ENCODE assay signal across 20 cellular contexts in the genomic region with DNA sequence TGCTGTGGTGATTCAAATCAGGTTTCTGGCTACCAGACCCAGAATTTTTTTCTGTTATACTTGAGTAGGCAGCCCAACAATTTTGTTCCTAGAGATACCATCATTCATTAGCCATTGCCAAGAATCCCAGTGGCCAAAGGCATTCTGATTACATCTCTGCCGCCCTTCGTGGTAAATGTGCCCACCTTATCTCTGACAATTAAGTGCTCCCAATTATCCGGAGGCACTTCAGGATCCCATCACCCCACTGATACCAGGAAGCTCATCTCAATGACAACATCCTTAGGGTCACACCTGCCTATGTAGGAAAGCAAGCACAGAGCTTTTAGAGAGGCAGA. TPM values are rescaled to one million over a fixed set of nuclear protein-coding genes. Genes with fewer than 3 reads are reported as not detected.
DNase-seq lines count a peak whose midpoint lies in the region; ATAC-seq and TF ChIP-seq lines count a peak whose summit lies in the region.
"Had no signal": no experiment of that assay in that cellular context is flagged by ENCODE, and none has a peak within 500 bp of the region (broad histone marks: within the 10 kb centered on the region; RNA-seq: fewer than 3 reads in every experiment).

No MANE protein-coding gene starts in this region.

- no peak overlapping the region for H3K27ac ChIP-seq in upper lobe of right lung
- H3K27ac ChIP-seq: colonic mucosa, ovary, right lobe of liver, transverse colon had no signal

- ATAC-seq in HG03342 (IDR thresholded peaks at IDR 0.05; ENCODE audit: unreplicated experiment): peak; percentile 12
- ATAC-seq in stimulated activated effector memory CD8-positive, alpha-beta T cell treated with anti-CD3 and anti-CD28 coated beads, Interleukin-12 subunit alpha, Interleukin-12 subunit beta, amount 100 ng/mL, for 72 hours: no peak
- ATAC-seq in upper lobe of right lung: no peak

- H3K36me3 Mint-ChIP-seq in MCF 10A (ENCODE audit: insufficient read depth, unreplicated experiment): no peaks in the 10 kb centered on the region
- peaks cover 82% of the 10 kb centered on the region for H3K36me3 Mint-ChIP-seq in stimulated activated effector memory CD8-positive, alpha-beta T cell treated with anti-CD3 and anti-CD28 coated beads, Interleukin-12 subunit alpha, Interleukin-12 subunit beta, amount 100 ng/mL, for 72 hours

- no peaks in the 10 kb centered on the region for H3K27me3 ChIP-seq in upper lobe of right lung
- H3K27me3 ChIP-seq: colonic mucosa, ovary, right lobe of liver, transverse colon had no signal

- H3K4me1 ChIP-seq in upper lobe of right lung: no peaks in the 10 kb centered on the region

- H3K4me3 Mint-ChIP-seq in MCF 10A (ENCODE audit: unreplicated experiment): no peak overlapping the region
- peak overlapping the region; percentile 79 for H3K4me3 Mint-ChIP-seq in stimulated activated effector memory CD8-positive, alpha-beta T cell treated with anti-CD3 and anti-CD28 coated beads, Interleukin-12 subunit alpha, Interleukin-12 subunit beta, amount 100 ng/mL, for 72 hours

- CTCF ChIA-PET in MCF 10A (lab: Yijun Ruan, JAX): interaction anchor here (0.7 to 3.5 kb wide), 6 partner anchors 9 to 36 kb away, joined by 3 to 31 read pairs (median 4); no protein-coding TSS in a partner anchor

- peaks cover 10% of the 10 kb centered on the region for H3K9me3 Mint-ChIP-seq in MCF 10A (ENCODE audit: unreplicated experiment)
- H3K9me3 Mint-ChIP-seq in stimulated activated effector memory CD8-positive, alpha-beta T cell treated with anti-CD3 and anti-CD28 coated beads, Interleukin-12 subunit alpha, Interleukin-12 subunit beta, amount 100 ng/mL, for 72 hours: no peaks in the 10 kb centered on the region

- no peaks in the 10 kb centered on the region for H3K4me1 Mint-ChIP-seq in MCF 10A (ENCODE audit: insufficient read depth, unreplicated experiment)
- H3K4me1 Mint-ChIP-seq in stimulated activated effector memory CD8-positive, alpha-beta T cell treated with anti-CD3 and anti-CD28 coated beads, Interleukin-12 subunit alpha, Interleukin-12 subunit beta, amount 100 ng/mL, for 72 hours: peaks cover 43% of the 10 kb centered on the region

- POLR2A ChIA-PET in MCF 10A (lab: Yijun Ruan, JAX): interaction anchor here (0.8 kb wide), 1 partner anchor 115 kb away, joined by 4 read pairs; no protein-coding TSS in a partner anchor

- H3K9me3 ChIP-seq in upper lobe of right lung: no peaks in the 10 kb centered on the region
- H3K9me3 ChIP-seq: colonic mucosa, ovary, right lobe of liver, transverse colon had no signal

- DNase-seq in T47D (ENCODE audit: low read depth in 1 of 2, low spot score in 1 of 2) (peak; percentile 45 to 56), MCF 10A (ENCODE audit: unreplicated experiment) (no peak), amniotic epithelial cell (ENCODE audit: low read depth) (peak; percentile 11), UCSD-AML1 (lab: John Stamatoyannopoulos, UW; ENCODE audit: unreplicated experiment) (no peak), AG08396 (ENCODE audit: low spot score) (no peak), upper lobe of right lung (no peak)
- DNase-seq in stimulated activated effector memory CD8-positive, alpha-beta T cell treated with anti-CD3 and anti-CD28 coated beads, Interleukin-12 subunit alpha, Interleukin-12 subunit beta, amount 100 ng/mL, for 72 hours (ENCODE audit: low spot score in 2 of 2): no peak
- DNase-seq: colonic mucosa, COR-L47, hippocampal formation, islet precursor cell, MV-4-11, NCI-H2081, ovary, right lobe of liver, transverse colon had no signal

- BruUV-seq in MCF 10A (replicated peaks; lab: Mats Ljungman, UMichigan): no TSS peak

- H3K36me3 ChIP-seq in upper lobe of right lung: no peaks in the 10 kb centered on the region
- H3K36me3 ChIP-seq: colonic mucosa, ovary, right lobe of liver, transverse colon had no signal

- no peak overlapping the region for H3K4me3 ChIP-seq in upper lobe of right lung
- H3K4me3 ChIP-seq: colonic mucosa, lung, ovary, right lobe of liver, transverse colon had no signal

- no peaks in the 10 kb centered on the region for H3K27me3 Mint-ChIP-seq in MCF 10A (ENCODE audit: insufficient read depth, unreplicated experiment)
- H3K27me3 Mint-ChIP-seq: B cell, brain had no signal

- TF ChIP-seq CTCF in MCF 10A (IDR thresholded peaks at IDR 0.05; ENCODE audit: unreplicated experiment): no peak
- TF ChIP-seq CTCF in upper lobe of right lung (IDR thresholded peaks at IDR 0.05): no peak

- intact Hi-C loops in MCF 10A (cut with micrococcal nuclease) (loop anchor here (1.0 kb wide), 2 partner anchors 36 to 173 kb away; no protein-coding TSS in a partner anchor), upper lobe of right lung (cut with DNase I) (no loop called here)

- H3K27ac Mint-ChIP-seq in MCF 10A (ENCODE audit: low read depth, unreplicated experiment): no peak overlapping the region
- H3K27ac Mint-ChIP-seq in stimulated activated effector memory CD8-positive, alpha-beta T cell treated with anti-CD3 and anti-CD28 coated beads, Interleukin-12 subunit alpha, Interleukin-12 subunit beta, amount 100 ng/mL, for 72 hours: peak overlapping the region; percentile 97
- H3K27ac Mint-ChIP-seq: B cell had no signal

- in situ Hi-C loops in T47D (cut with HindIII; ENCODE audit: low pct_unique_long_range_greater_than_20kb, low sequenced_read_pairs): no loop called here

RNA-seq across cellular contexts. Expression of gene RPL35A, which starts 43.2 kb away (rescaled TPM):
- 1,642 and 1,967 TPM in 2 replicates for total RNA-seq in MCF 10A (2022)
- total RNA-seq in upper lobe of right lung: 723 TPM

RNA-seq across cellular contexts. Expression of gene LMLN, which starts 53.2 kb away (rescaled TPM):
- 8.0 and 11.2 TPM in 2 replicates for total RNA-seq in MCF 10A (2022)
- 7.3 TPM for total RNA-seq in upper lobe of right lung

Comparison
In these comparisons a context has a peak if more than half of its experiments do, and no peak if none do; other contexts are left out.
1. DNase-seq: peak in T47D (2 of 2) and amniotic epithelial cell (single experiment); none in MCF 10A (single experiment), stimulated activated effector memory CD8-positive, alpha-beta T cell treated with anti-CD3 and anti-CD28 coated beads, Interleukin-12 subunit alpha, Interleukin-12 subunit beta, amount 100 ng/mL, for 72 hours (0 of 2), UCSD-AML1 (single experiment), AG08396 (single experiment) and upper lobe of right lung (single experiment).